In genomic region chr15:50137330-50137761, GRCh38 we compare ENCODE assay signal across 9 cellular contexts. TPM values are rescaled to one million over a fixed set of nuclear protein-coding genes. Genes with fewer than 3 reads are reported as not detected.
DNase-seq lines count a peak whose midpoint lies in the region; ATAC-seq and TF ChIP-seq lines count a peak whose summit lies in the region.
"Had no signal": no experiment of that assay in that cellular context is flagged by ENCODE, and none has a peak within 500 bp of the region (broad histone marks: within the 10 kb centered on the region; RNA-seq: fewer than 3 reads in every experiment).

No MANE protein-coding gene starts in this region.

- no peak overlapping the region for H3K4me3 ChIP-seq in cardiac fibroblast (replicated peaks in 1 of 2; ENCODE audit: low read depth in 2 of 2, low read length in 2 of 2)

- TF ChIP-seq CTCF in cardiac fibroblast (IDR thresholded peaks at IDR 0.05; ENCODE audit: low read depth, low read length): no peak

- DNase-seq in GM04504 (ENCODE audit: low read depth) (peak; percentile 98), cardiac fibroblast (ENCODE audit: low read depth in 2 of 2) (peak; percentile 65 to 88), NCI-H82 (lab: John Stamatoyannopoulos, UW) (no peak), SK-N-DZ (ENCODE audit: low spot score) (no peak)
- peak; percentile 17 to 51 for DNase-seq in stimulated activated CD4-positive, alpha-beta T cell treated with anti-CD3 and anti-CD28 coated beads, Interleukin-4, amount 100 ng/mL, for 48 hours (ENCODE audit: low read depth in 2 of 2)
- DNase-seq: left cardiac atrium had no signal

- no peak for ATAC-seq in GM21526 (IDR thresholded peaks at IDR 0.05; ENCODE audit: low FRiP score, unreplicated experiment)
- ATAC-seq: left cardiac atrium, sciatic nerve had no signal

TF ChIP-seq in PFSK-1, 5 proteins besides CTCF, POLR2A, EP300 and RAD21:
- TF ChIP-seq FOXP2 (optimal IDR thresholded peaks at IDR 0.05; ENCODE audit: borderline replicate concordance, extremely low read depth, extremely low read length, insufficient read depth) (peak; percentile 70), POLR2AphosphoS5 (IDR thresholded peaks at IDR 0.05; ENCODE audit: low read depth, low read length) (no peak)

RNA-seq across cellular contexts. Expression of gene ATP8B4, which starts 18.3 kb away (rescaled TPM):
- polyA plus RNA-seq in PFSK-1 (2012; ENCODE audit: insufficient read length, low read depth): not detected
- not detected in 2 replicates for polyA plus RNA-seq in SK-N-DZ (2014; cell fraction: cytosol; rRNA removed)
- 0.11 and 0.12 TPM in 2 replicates for polyA plus RNA-seq in SK-N-DZ (2014; cell fraction: nucleus; rRNA removed)

RNA-seq across cellular contexts. Expression of gene SLC27A2, which starts 44.6 kb away (rescaled TPM):
- not detected for polyA plus RNA-seq in PFSK-1 (2012; ENCODE audit: insufficient read length, low read depth)
- polyA plus RNA-seq in SK-N-DZ (2014; cell fraction: cytosol; rRNA removed): 2.2 and 9.9 TPM in 2 replicates
- 1.1 and 1.2 TPM in 2 replicates for polyA plus RNA-seq in SK-N-DZ (2014; cell fraction: nucleus; rRNA removed)

Comparison
In these comparisons a context has a peak if more than half of its experiments do, and no peak if none do; other contexts are left out.
1. DNase-seq: peak in GM04504 (single experiment), cardiac fibroblast (2 of 2) and stimulated activated CD4-positive, alpha-beta T cell treated with anti-CD3 and anti-CD28 coated beads, Interleukin-4, amount 100 ng/mL, for 48 hours (2 of 2); none in NCI-H82 (single experiment) and SK-N-DZ (single experiment).